In genomic region chr15:22160283-22160682, GRCh38 we compare ENCODE assay signal across 8 cellular contexts.
A peak's percentile ranks its signal among the peaks of the same experiment; 100 is the strongest.
DNase-seq lines count a peak whose midpoint lies in the region; ATAC-seq and TF ChIP-seq lines count a peak whose summit lies in the region.
"Not testable (repeated sequence)": the region's sequence is repeated elsewhere in the genome, so short reads cannot be mapped to it uniquely, and the experiment has no call there.

No MANE protein-coding gene starts in this region.

- DNase-seq in DND-41; activated T-cell treated with anti-CD3 and anti-CD28 coated beads, Interleukin-2, amount 50 U/mL, for 4 hours; natural killer cell: not testable (repeated sequence)

- H3K27ac ChIP-seq in DND-41 (ENCODE audit: low read length), result not testable (repeated sequence)

- H4K20me1 ChIP-seq in DND-41 (ENCODE audit: insufficient read depth, low read length), result not testable (repeated sequence)

- intact Hi-C loops in natural killer cell (cut with micrococcal nuclease), result not testable (repeated sequence)

- H2AFZ ChIP-seq in DND-41 (ENCODE audit: low read depth, low read length), result not testable (repeated sequence)

- ATAC-seq in DND-41 (ENCODE audit: insufficient read depth, low read depth) (peak; percentile 46), GM19023 (IDR thresholded peaks at IDR 0.05; ENCODE audit: unreplicated experiment) (peak; percentile 33), GM21360 (IDR thresholded peaks at IDR 0.05; ENCODE audit: unreplicated experiment) (peak; percentile 10), HG02588 (IDR thresholded peaks at IDR 0.05; ENCODE audit: unreplicated experiment) (peak; percentile 31), HG02981 (IDR thresholded peaks at IDR 0.05; ENCODE audit: unreplicated experiment) (peak; percentile 19), HG03439 (IDR thresholded peaks at IDR 0.05; ENCODE audit: unreplicated experiment) (peak; percentile 34), natural killer cell (peak; percentile 68 to 80 (median 73))
- ATAC-seq in activated T-cell treated with anti-CD3 and anti-CD28 coated beads, Interleukin-2, amount 50 U/mL, for 4 hours, result peak; percentile 55 to 64

- TF ChIP-seq CTCF in DND-41 (IDR thresholded peaks at IDR 0.05; ENCODE audit: borderline replicate concordance, extremely low read depth, low read length, poor library complexity, severe bottlenecking); natural killer cell (IDR thresholded peaks at IDR 0.05): not testable (repeated sequence)

- not testable (repeated sequence) for H3K4me1 ChIP-seq in DND-41 (ENCODE audit: insufficient read depth, low read length)

- H3K9me3 Mint-ChIP-seq in activated T-cell treated with anti-CD3 and anti-CD28 coated beads, Interleukin-2, amount 50 U/mL, for 4 hours; natural killer cell: not testable (repeated sequence)

- not testable (repeated sequence) for H3K9me3 ChIP-seq in DND-41 (ENCODE audit: insufficient read depth, low read length, severe bottlenecking)

- not testable (repeated sequence) for H3K27me3 Mint-ChIP-seq in activated T-cell treated with anti-CD3 and anti-CD28 coated beads, Interleukin-2, amount 50 U/mL, for 4 hours (ENCODE audit: low read depth); natural killer cell (ENCODE audit: low read depth in 2 of 2)

- H3K4me3 ChIP-seq in DND-41 (ENCODE audit: low read depth in 1 of 2, low read length in 2 of 2), result not testable (repeated sequence)

- H3K9ac ChIP-seq in DND-41 (ENCODE audit: low read depth, low read length), result not testable (repeated sequence)

- H3K79me2 ChIP-seq in DND-41 (ENCODE audit: insufficient read depth, low read length), result not testable (repeated sequence)

- not testable (repeated sequence) for H3K27me3 ChIP-seq in DND-41 (ENCODE audit: insufficient read depth, low read length, poor library complexity)

- H3K27ac Mint-ChIP-seq in natural killer cell, result not testable (repeated sequence)

- not testable (repeated sequence) for H3K4me2 ChIP-seq in DND-41 (ENCODE audit: insufficient read depth, low read length)

- H3K36me3 Mint-ChIP-seq in activated T-cell treated with anti-CD3 and anti-CD28 coated beads, Interleukin-2, amount 50 U/mL, for 4 hours (ENCODE audit: insufficient read depth); natural killer cell: not testable (repeated sequence)

- H3K36me3 ChIP-seq in DND-41 (ENCODE audit: insufficient read depth, low read length), result not testable (repeated sequence)

- not testable (repeated sequence) for H3K4me3 Mint-ChIP-seq in activated T-cell treated with anti-CD3 and anti-CD28 coated beads, Interleukin-2, amount 50 U/mL, for 4 hours; natural killer cell

- not testable (repeated sequence) for H3K4me1 Mint-ChIP-seq in activated T-cell treated with anti-CD3 and anti-CD28 coated beads, Interleukin-2, amount 50 U/mL, for 4 hours (ENCODE audit: low read depth); natural killer cell

Comparison
In these comparisons a context has a peak if more than half of its experiments do, and no peak if none do; other contexts are left out.
1. ATAC-seq: peak in every context shown above with its lines; median percentile 73 in natural killer cell; 60 in activated T-cell treated with anti-CD3 and anti-CD28 coated beads, Interleukin-2, amount 50 U/mL, for 4 hours; 46 in DND-41; 34 in HG03439; 33 in GM19023; 31 in HG02588; 19 in HG02981; 10 in GM21360.